19 cellular contexts compared by ENCODE assay signal in genomic region chr1:118366296-118366695, GRCh38.
"Had no signal": no experiment of that assay in that cellular context is flagged by ENCODE, and none has a peak within 500 bp of the region (broad histone marks: within the 10 kb centered on the region; RNA-seq: fewer than 3 reads in every experiment).

No MANE protein-coding gene starts in this region.

- H3K9me3 ChIP-seq: thyroid gland had no signal

- H3K36me3 ChIP-seq: brain microvascular endothelial cell, lower lobe of right lung, thyroid gland had no signal

- DNase-seq: activated CD4-positive, alpha-beta T cell treated with anti-CD3 and anti-CD28 coated beads, Interleukin-2, amount 10 ng/mL, durations not matched to agents 24 days and 14 days; activated CD8-positive, alpha-beta T cell treated with anti-CD3 and anti-CD28 coated beads for 36 hours; activated naive CD4-positive, alpha-beta T cell; activated T-cell treated with anti-CD3 and anti-CD28 coated beads, Interleukin-2, amount 50 U/mL, for 1 hour; brain microvascular endothelial cell; cerebellar nuclear complex; cortex of kidney; foreskin melanocyte; glutamatergic neuron; hippocampal formation; islet precursor cell; lower lobe of right lung; stimulated activated CD4-positive, alpha-beta T cell treated with anti-CD3 and anti-CD28 coated beads, Interleukin-12 subunit alpha, Interleukin-12 subunit beta, amount 100 ng/mL, for 4 hours; stimulated activated CD4-positive, alpha-beta T cell treated with anti-CD3 and anti-CD28 coated beads, Interleukin-1b, Interleukin-23, amount 100 ng/mL, for 48 hours; stimulated activated CD8-positive, alpha-beta memory T cell treated with anti-CD3 and anti-CD28 coated beads, Interleukin-4, amount 100 ng/mL, for 48 hours; stimulated activated naive CD4-positive, alpha-beta T cell; T1000; thyroid gland had no signal

- H3K27ac Mint-ChIP-seq: activated CD4-positive, alpha-beta T cell treated with anti-CD3 and anti-CD28 coated beads, Interleukin-2, amount 10 ng/mL, durations not matched to agents 24 days and 14 days; activated CD8-positive, alpha-beta T cell treated with anti-CD3 and anti-CD28 coated beads for 36 hours; activated T-helper 17 cell treated with anti-CD3 and anti-CD28 coated beads, Interleukin-2, amount 50 U/mL, for 72 hours had no signal

- H3K27ac ChIP-seq: brain microvascular endothelial cell, lower lobe of right lung, thyroid gland had no signal

- H3K4me1 Mint-ChIP-seq: activated CD4-positive, alpha-beta T cell treated with anti-CD3 and anti-CD28 coated beads, Interleukin-2, amount 10 ng/mL, durations not matched to agents 24 days and 14 days; activated T-helper 17 cell treated with anti-CD3 and anti-CD28 coated beads, Interleukin-2, amount 50 U/mL, for 72 hours had no signal

- H3K27me3 Mint-ChIP-seq: activated CD4-positive, alpha-beta T cell treated with anti-CD3 and anti-CD28 coated beads, Interleukin-2, amount 10 ng/mL, durations not matched to agents 24 days and 14 days; activated CD8-positive, alpha-beta T cell treated with anti-CD3 and anti-CD28 coated beads for 36 hours; activated T-helper 17 cell treated with anti-CD3 and anti-CD28 coated beads, Interleukin-2, amount 50 U/mL, for 72 hours had no signal

- H3K4me1 ChIP-seq: lower lobe of right lung, thyroid gland had no signal

- H3K27me3 ChIP-seq: brain microvascular endothelial cell, thyroid gland had no signal

- H3K4me3 ChIP-seq: lower lobe of right lung, thyroid gland had no signal

- H3K4me3 Mint-ChIP-seq: activated CD4-positive, alpha-beta T cell treated with anti-CD3 and anti-CD28 coated beads, Interleukin-2, amount 10 ng/mL, durations not matched to agents 24 days and 14 days; activated CD8-positive, alpha-beta T cell treated with anti-CD3 and anti-CD28 coated beads for 36 hours; activated T-helper 17 cell treated with anti-CD3 and anti-CD28 coated beads, Interleukin-2, amount 50 U/mL, for 72 hours had no signal
